ENCODE assay signal across 22 cellular contexts in genomic region chr6:128173290-128173689, GRCh38.
"Had no signal": no experiment of that assay in that cellular context is flagged by ENCODE, and none has a peak within 500 bp of the region (broad histone marks: within the 10 kb centered on the region; RNA-seq: fewer than 3 reads in every experiment).

No MANE protein-coding gene starts in this region.

- H3K4me1 Mint-ChIP-seq: activated CD4-positive, alpha-beta memory T cell treated with anti-CD3 and anti-CD28 coated beads, Interleukin-2, amount 10 ng/mL, durations not matched to agents 7 days and 5 days; activated naive CD4-positive, alpha-beta T cell treated with anti-CD3 and anti-CD28 coated beads, Interleukin-2, amount 10 ng/mL, durations not matched to agents 7 days and 5 days; central memory CD8-positive, alpha-beta T cell had no signal

- ATAC-seq: body of pancreas, left lobe of liver, lower lobe of right lung had no signal

- H3K4me3 ChIP-seq: body of pancreas, coronary artery, lower lobe of right lung, ovary, prostate gland, spleen, testis, vagina had no signal

- H3K36me3 Mint-ChIP-seq: activated naive CD4-positive, alpha-beta T cell treated with anti-CD3 and anti-CD28 coated beads, Interleukin-2, amount 10 ng/mL, durations not matched to agents 7 days and 5 days; mesothelial cell of epicardium had no signal

- H3K4me3 Mint-ChIP-seq: activated CD4-positive, alpha-beta memory T cell treated with anti-CD3 and anti-CD28 coated beads, Interleukin-2, amount 10 ng/mL, durations not matched to agents 7 days and 5 days; activated naive CD4-positive, alpha-beta T cell treated with anti-CD3 and anti-CD28 coated beads, Interleukin-2, amount 10 ng/mL, durations not matched to agents 7 days and 5 days; central memory CD8-positive, alpha-beta T cell; endodermal cell; mesothelial cell of epicardium; nephron had no signal

- H3K27me3 Mint-ChIP-seq: activated CD4-positive, alpha-beta memory T cell treated with anti-CD3 and anti-CD28 coated beads, Interleukin-2, amount 10 ng/mL, durations not matched to agents 7 days and 5 days; activated naive CD4-positive, alpha-beta T cell treated with anti-CD3 and anti-CD28 coated beads, Interleukin-2, amount 10 ng/mL, durations not matched to agents 7 days and 5 days; central memory CD8-positive, alpha-beta T cell had no signal

- H3K9me3 Mint-ChIP-seq: activated CD4-positive, alpha-beta memory T cell treated with anti-CD3 and anti-CD28 coated beads, Interleukin-2, amount 10 ng/mL, durations not matched to agents 7 days and 5 days; activated naive CD4-positive, alpha-beta T cell treated with anti-CD3 and anti-CD28 coated beads, Interleukin-2, amount 10 ng/mL, durations not matched to agents 7 days and 5 days; central memory CD8-positive, alpha-beta T cell; endodermal cell; mesothelial cell of epicardium; nephron had no signal

- H3K27me3 ChIP-seq: body of pancreas, neutrophil, ovary, spleen, testis, vagina had no signal

- H3K9me3 ChIP-seq: body of pancreas, lower lobe of right lung, neutrophil, ovary, prostate gland, spleen, testis, vagina had no signal

- DNase-seq: activated CD4-positive, alpha-beta memory T cell treated with anti-CD3 and anti-CD28 coated beads, Interleukin-2, amount 10 ng/mL, durations not matched to agents 7 days and 5 days; activated CD4-positive, alpha-beta T cell treated with anti-CD3 and anti-CD28 coated beads for 48 hours; activated effector memory CD4-positive, alpha-beta T cell treated with anti-CD3 and anti-CD28 coated beads, Interleukin-2, amount 50 U/mL, for 16 hours; activated naive CD4-positive, alpha-beta T cell treated with anti-CD3 and anti-CD28 coated beads, Interleukin-2, amount 10 ng/mL, durations not matched to agents 7 days and 5 days; body of pancreas; endodermal cell; kidney; lower lobe of right lung; ovary; spleen; stimulated activated CD4-positive, alpha-beta T cell treated with anti-CD3 and anti-CD28 coated beads, Interleukin-4, amount 100 ng/mL, for 1 hour; stimulated activated naive CD4-positive, alpha-beta T cell; testis; trophoblast cell had no signal

- H3K27ac Mint-ChIP-seq: activated CD4-positive, alpha-beta memory T cell treated with anti-CD3 and anti-CD28 coated beads, Interleukin-2, amount 10 ng/mL, durations not matched to agents 7 days and 5 days; activated naive CD4-positive, alpha-beta T cell treated with anti-CD3 and anti-CD28 coated beads, Interleukin-2, amount 10 ng/mL, durations not matched to agents 7 days and 5 days; endodermal cell; mesothelial cell of epicardium; nephron had no signal

- H3K36me3 ChIP-seq: lower lobe of right lung, neutrophil, ovary, prostate gland, vagina had no signal

- H3K4me1 ChIP-seq: lower lobe of right lung, prostate gland, spleen, testis, vagina had no signal
